9 cellular contexts compared by ENCODE assay signal in genomic region chr1:235015291-235015990, GRCh38.
DNase-seq lines count a peak whose midpoint lies in the region; ATAC-seq and TF ChIP-seq lines count a peak whose summit lies in the region.
"Had no signal": no experiment of that assay in that cellular context is flagged by ENCODE, and none has a peak within 500 bp of the region (broad histone marks: within the 10 kb centered on the region; RNA-seq: fewer than 3 reads in every experiment).

No MANE protein-coding gene starts in this region.

- H3K27ac Mint-ChIP-seq in activated T-helper 2 cell treated with anti-CD3 and anti-CD28 coated beads, Interferon-gamma antibody, Interleukin-2, Interleukin-4, amounts not matched to agents 10 μg/mL and 5 μg/mL and 100 μg/mL, durations not matched to agents 14 hours and 24 hours and 36 hours, result peak overlapping the region; percentile 96

- DNase-seq in NCI-H2171 treated with DMSO at 0.1 percent for 48 hours (lab: John Stamatoyannopoulos, UW), result peak; percentile 69
- no peak for DNase-seq in NCI-H2171 (lab: John Stamatoyannopoulos, UW)
- peak; percentile 40 for DNase-seq in activated T-helper 2 cell treated with anti-CD3 and anti-CD28 coated beads, Interferon-gamma antibody, Interleukin-2, Interleukin-4, amounts not matched to agents 10 μg/mL and 5 μg/mL and 100 μg/mL, durations not matched to agents 14 hours and 24 hours and 36 hours (ENCODE audit: low spot score)
- DNase-seq in stimulated activated CD8-positive, alpha-beta memory T cell treated with anti-CD3 and anti-CD28 coated beads, Interleukin-12 subunit alpha, Interleukin-12 subunit beta, amount 100 ng/mL, for 24 hours (ENCODE audit: extremely low read depth), result peak; percentile 25
- DNase-seq in NCI-H2029 (lab: John Stamatoyannopoulos, UW), result no peak
- no peak for DNase-seq in globus pallidus (ENCODE audit: low spot score)
- DNase-seq in lower lobe of right lung, result no peak

- H3K27ac ChIP-seq in lower lobe of right lung, result no peak overlapping the region

- no peaks in the 10 kb centered on the region for H3K9me3 ChIP-seq in lower lobe of right lung

- no peak overlapping the region for H3K4me3 ChIP-seq in lower lobe of right lung
- H3K4me3 ChIP-seq: skin epidermis had no signal

- peaks cover 65% of the 10 kb centered on the region for H3K36me3 Mint-ChIP-seq in activated T-helper 2 cell treated with anti-CD3 and anti-CD28 coated beads, Interferon-gamma antibody, Interleukin-2, Interleukin-4, amounts not matched to agents 10 μg/mL and 5 μg/mL and 100 μg/mL, durations not matched to agents 14 hours and 24 hours and 36 hours (ENCODE audit: low read depth)

- TF ChIP-seq CTCF in lower lobe of right lung (IDR thresholded peaks at IDR 0.05), result no peak

- peaks cover 89% of the 10 kb centered on the region for H3K4me1 Mint-ChIP-seq in activated T-helper 2 cell treated with anti-CD3 and anti-CD28 coated beads, Interferon-gamma antibody, Interleukin-2, Interleukin-4, amounts not matched to agents 10 μg/mL and 5 μg/mL and 100 μg/mL, durations not matched to agents 14 hours and 24 hours and 36 hours (ENCODE audit: low read depth)

- H3K4me1 ChIP-seq in lower lobe of right lung, result peaks cover 16% of the 10 kb centered on the region

- peak overlapping the region; percentile 26 for H3K4me3 Mint-ChIP-seq in activated T-helper 2 cell treated with anti-CD3 and anti-CD28 coated beads, Interferon-gamma antibody, Interleukin-2, Interleukin-4, amounts not matched to agents 10 μg/mL and 5 μg/mL and 100 μg/mL, durations not matched to agents 14 hours and 24 hours and 36 hours (ENCODE audit: low read depth)

- H3K36me3 ChIP-seq in lower lobe of right lung, result no peaks in the 10 kb centered on the region

- no peaks in the 10 kb centered on the region for H3K27me3 ChIP-seq in lower lobe of right lung (ENCODE audit: low read depth)

- ATAC-seq in HG03060 (IDR thresholded peaks at IDR 0.05; ENCODE audit: low read depth, unreplicated experiment), result peak; percentile 29
- ATAC-seq in lower lobe of right lung, result no peak

- intact Hi-C loops in activated T-helper 2 cell treated with anti-CD3 and anti-CD28 coated beads, Interferon-gamma antibody, Interleukin-2, Interleukin-4, amounts not matched to agents 10 μg/mL and 5 μg/mL and 100 μg/mL, durations not matched to agents 14 hours and 24 hours and 36 hours (cut with micrococcal nuclease), result loop anchor here (1.0 kb wide), 5 partner anchors 33 to 514 kb away; no protein-coding TSS in a partner anchor
- intact Hi-C loops in lower lobe of right lung (cut with DNase I), result no loop called here

- H3K9me3 Mint-ChIP-seq in activated T-helper 2 cell treated with anti-CD3 and anti-CD28 coated beads, Interferon-gamma antibody, Interleukin-2, Interleukin-4, amounts not matched to agents 10 μg/mL and 5 μg/mL and 100 μg/mL, durations not matched to agents 14 hours and 24 hours and 36 hours, result peaks cover 23% of the 10 kb centered on the region

- no peaks in the 10 kb centered on the region for H3K27me3 Mint-ChIP-seq in activated T-helper 2 cell treated with anti-CD3 and anti-CD28 coated beads, Interferon-gamma antibody, Interleukin-2, Interleukin-4, amounts not matched to agents 10 μg/mL and 5 μg/mL and 100 μg/mL, durations not matched to agents 14 hours and 24 hours and 36 hours (ENCODE audit: low read depth)

Comparison
In these comparisons a context has a peak if more than half of its experiments do, and no peak if none do; other contexts are left out.
1. DNase-seq: peak in NCI-H2171 treated with DMSO at 0.1 percent for 48 hours (single experiment), activated T-helper 2 cell treated with anti-CD3 and anti-CD28 coated beads, Interferon-gamma antibody, Interleukin-2, Interleukin-4, amounts not matched to agents 10 μg/mL and 5 μg/mL and 100 μg/mL, durations not matched to agents 14 hours and 24 hours and 36 hours (single experiment) and stimulated activated CD8-positive, alpha-beta memory T cell treated with anti-CD3 and anti-CD28 coated beads, Interleukin-12 subunit alpha, Interleukin-12 subunit beta, amount 100 ng/mL, for 24 hours (single experiment); none in NCI-H2171 (single experiment), NCI-H2029 (single experiment), globus pallidus (single experiment) and lower lobe of right lung (single experiment).